In the genomic region with DNA sequence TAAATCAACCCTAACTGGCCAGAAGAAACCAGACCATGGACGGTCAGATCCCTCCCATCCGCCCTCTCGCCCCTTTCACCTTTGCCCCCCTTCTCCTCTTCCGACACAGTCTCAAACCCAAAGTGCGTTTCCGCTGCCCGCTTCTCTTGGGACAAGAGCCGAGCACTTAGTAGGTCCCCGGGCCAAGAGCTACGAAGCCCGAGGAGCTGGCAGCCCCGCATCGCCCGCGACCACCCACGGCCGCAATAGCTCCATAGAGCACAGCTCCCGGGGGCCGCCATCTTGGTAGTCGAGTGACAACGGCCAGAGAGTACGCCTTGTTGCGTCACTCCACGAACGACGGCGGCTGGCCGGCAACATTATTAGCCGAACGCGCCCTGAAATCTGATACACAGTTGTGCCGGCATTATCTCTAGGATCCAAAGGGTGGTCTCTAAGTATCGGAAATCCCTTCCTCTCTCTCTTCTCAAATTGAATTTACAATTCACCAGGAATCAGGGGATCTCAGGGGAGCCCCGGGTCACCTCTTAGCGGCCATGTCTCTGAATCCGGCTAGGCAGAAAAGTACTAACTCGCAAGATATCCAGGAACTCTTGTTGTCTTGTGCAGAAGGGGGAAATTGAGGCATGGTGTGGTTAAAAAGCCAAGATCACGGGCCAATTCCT, we compare ENCODE assay signal across 8 cellular contexts. TPM values are rescaled to one million over a fixed set of nuclear protein-coding genes. Genes with fewer than 3 reads are reported as not detected.
DNase-seq lines count a peak whose midpoint lies in the region; ATAC-seq and TF ChIP-seq lines count a peak whose summit lies in the region.

A gene with protein sequence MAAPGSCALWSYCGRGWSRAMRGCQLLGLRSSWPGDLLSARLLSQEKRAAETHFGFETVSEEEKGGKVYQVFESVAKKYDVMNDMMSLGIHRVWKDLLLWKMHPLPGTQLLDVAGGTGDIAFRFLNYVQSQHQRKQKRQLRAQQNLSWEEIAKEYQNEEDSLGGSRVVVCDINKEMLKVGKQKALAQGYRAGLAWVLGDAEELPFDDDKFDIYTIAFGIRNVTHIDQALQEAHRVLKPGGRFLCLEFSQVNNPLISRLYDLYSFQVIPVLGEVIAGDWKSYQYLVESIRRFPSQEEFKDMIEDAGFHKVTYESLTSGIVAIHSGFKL (minus strand): TSS at position 298 of the 665 bp plus-strand sequence. CDS start 17 bp downstream, at position 281.

- TF ChIP-seq CTCF in KMS-11 (conservative IDR thresholded peaks at IDR 0.05; ENCODE audit: low read depth, low read length) (no peak), natural killer cell (IDR thresholded peaks at IDR 0.05) (no peak)

- peak within 1 kb of the TSS; percentile 99 for H3K4me3 Mint-ChIP-seq in natural killer cell

- no peaks in the 10 kb centered on the region for H3K27me3 ChIP-seq in KMS-11 (ENCODE audit: insufficient read depth, low read depth)

- no peaks in the 10 kb centered on the region for H4K20me1 ChIP-seq in KMS-11 (ENCODE audit: insufficient read depth)

- peaks cover 6% of the 10 kb centered on the region; the same call in 1 of the 2 replicates for H3K79me2 ChIP-seq in KMS-11 (ENCODE audit: insufficient read depth, low read depth)

- H3K36me3 ChIP-seq in KMS-11 (ENCODE audit: insufficient read depth): no peaks in the 10 kb centered on the region

- H3K36me3 Mint-ChIP-seq in natural killer cell: no peaks in the 10 kb centered on the region

- no peak within 1 kb of the TSS for H3K4me3 ChIP-seq in KMS-11 (IDR thresholded peaks at IDR 0.05; ENCODE audit: insufficient read depth, low read depth, low read length)

- peaks cover 12% of the 10 kb centered on the region for H3K4me1 ChIP-seq in KMS-11 (ENCODE audit: low read depth, poor library complexity, severe bottlenecking)

- H3K27ac Mint-ChIP-seq in natural killer cell: peak within 1 kb of the TSS; percentile 98 to 100

- ATAC-seq in GM21723 (IDR thresholded peaks at IDR 0.05; ENCODE audit: unreplicated experiment) (peak; percentile 79), natural killer cell (peak; percentile 94 to 96 (median 95))

- no peaks in the 10 kb centered on the region for H3K27me3 Mint-ChIP-seq in natural killer cell (ENCODE audit: low read depth in 2 of 2)

- H3K27ac ChIP-seq in KMS-11: peak within 1 kb of the TSS; percentile 65

- H3K4me1 Mint-ChIP-seq in natural killer cell: peaks cover 14 to 18% of the 10 kb centered on the region in 2 donors

- peak within 1 kb of the TSS; percentile 74 for H3K4me2 ChIP-seq in KMS-11

- intact Hi-C loops in natural killer cell (cut with micrococcal nuclease): loop anchor here (2.0 kb wide), 1 partner anchor 90 kb away; a partner anchor contains a TSS

- H3K9me3 Mint-ChIP-seq in natural killer cell: no peaks in the 10 kb centered on the region

- peak within 1 kb of the TSS; percentile 91 for H2AFZ ChIP-seq in KMS-11 (ENCODE audit: low read depth)

- DNase-seq in DMS53 (lab: John Stamatoyannopoulos, UW): peak; percentile 96
- peak; percentile 82 for DNase-seq in RPMI7951 (ENCODE audit: low read depth)
- peak; percentile 72 for DNase-seq in activated T-helper 9 cell treated with anti-CD3 and anti-CD28 coated beads, Interleukin-2, amount 50 U/mL, for 16 hours (ENCODE audit: low read depth)
- DNase-seq in fibroblast of peridontal ligament (ENCODE audit: extremely low read depth): peak; percentile 84
- peak; percentile 80 for DNase-seq in natural killer cell
- peak; percentile 84 for DNase-seq in stimulated activated naive CD4-positive, alpha-beta T cell treated with Interleukin-2 at 50 U/mL for 16 hours (lab: John Stamatoyannopoulos, UW)

- peak within 1 kb of the TSS; percentile 68 for H3K9ac ChIP-seq in KMS-11

RNA-seq across cellular contexts. Expression of the gene that starts here (rescaled TPM):
- total RNA-seq in RPMI7951 (2014; rRNA removed; shearing (Covaris generic)): 32.3 and 34.1 TPM in 2 replicates
- total RNA-seq in natural killer cell: 10 to 100 TPM; 11.4 to 17.1 (median 14.6) TPM
